22 cellular contexts compared by ENCODE assay signal in genomic region chr6:150930816-150931215, GRCh38.
DNase-seq lines count a peak whose midpoint lies in the region; ATAC-seq and TF ChIP-seq lines count a peak whose summit lies in the region.
"Had no signal": no experiment of that assay in that cellular context is flagged by ENCODE, and none has a peak within 500 bp of the region (broad histone marks: within the 10 kb centered on the region; RNA-seq: fewer than 3 reads in every experiment).

No MANE protein-coding gene starts in this region.

- peak; percentile 32 for DNase-seq in ELR (ENCODE audit: low read depth)
- peak; percentile 37 for DNase-seq in amniotic stem cell (lab: John Stamatoyannopoulos, UW)
- DNase-seq in fibroblast of pulmonary artery (ENCODE audit: low read depth), result peak; percentile 57
- DNase-seq in activated CD4-positive, alpha-beta memory T cell treated with anti-CD3 and anti-CD28 coated beads, Interleukin-2, amount 10 ng/mL, durations not matched to agents 7 days and 5 days, result no peak
- no peak for DNase-seq in GF-D8 (lab: John Stamatoyannopoulos, UW)
- DNase-seq in stimulated activated naive CD8-positive, alpha-beta T cell treated with anti-CD3 and anti-CD28 coated beads, Interleukin-15, Interleukin-2, amounts not matched to agents 100 U/mL and 50 U/mL, for 24 hours, result no peak
- no peak for DNase-seq in stimulated activated naive CD4-positive, alpha-beta T cell (lab: John Stamatoyannopoulos, UW)
- DNase-seq: activated CD4-positive, alpha-beta T cell treated with anti-CD3 and anti-CD28 coated beads for 36 hours; effector memory CD4-positive, alpha-beta T cell; heart right ventricle; left lung; mucosa of descending colon; NCI-H2171 treated with DMSO at 0.1 percent for 48 hours; NCI-H82; OCI-M1; SIG-M5; stimulated activated CD4-positive, alpha-beta T cell treated with anti-CD3 and anti-CD28 coated beads, Interleukin-12 subunit alpha, Interleukin-12 subunit beta, amount 100 ng/mL, for 4 hours had no signal

- H3K27ac Mint-ChIP-seq in activated CD4-positive, alpha-beta memory T cell treated with anti-CD3 and anti-CD28 coated beads, Interleukin-2, amount 10 ng/mL, durations not matched to agents 7 days and 5 days, result no peak overlapping the region
- H3K27ac Mint-ChIP-seq: activated CD4-positive, alpha-beta T cell treated with anti-CD3 and anti-CD28 coated beads for 36 hours; activated T-helper 17 cell treated with anti-CD3 and anti-CD28 coated beads, Interleukin-2, amount 50 U/mL, for 72 hours had no signal

- POLR2A ChIA-PET in activated CD4-positive, alpha-beta memory T cell treated with anti-CD3 and anti-CD28 coated beads, Interleukin-2, amount 10 ng/mL, durations not matched to agents 7 days and 5 days (lab: Charles Lee), result no interaction called here

- H3K4me3 Mint-ChIP-seq in activated CD4-positive, alpha-beta memory T cell treated with anti-CD3 and anti-CD28 coated beads, Interleukin-2, amount 10 ng/mL, durations not matched to agents 7 days and 5 days, result no peak overlapping the region
- H3K4me3 Mint-ChIP-seq: activated CD4-positive, alpha-beta T cell treated with anti-CD3 and anti-CD28 coated beads for 36 hours; activated T-helper 17 cell treated with anti-CD3 and anti-CD28 coated beads, Interleukin-2, amount 50 U/mL, for 72 hours; central memory CD8-positive, alpha-beta T cell had no signal

- peaks cover 20% of the 10 kb centered on the region for H3K36me3 ChIP-seq in skeletal muscle satellite cell (ENCODE audit: insufficient read depth, low read length)
- H3K36me3 ChIP-seq: esophagus muscularis mucosa, left lung had no signal

- no peaks in the 10 kb centered on the region for H3K4me1 Mint-ChIP-seq in activated CD4-positive, alpha-beta memory T cell treated with anti-CD3 and anti-CD28 coated beads, Interleukin-2, amount 10 ng/mL, durations not matched to agents 7 days and 5 days
- H3K4me1 Mint-ChIP-seq: activated CD4-positive, alpha-beta T cell treated with anti-CD3 and anti-CD28 coated beads for 36 hours; activated T-helper 17 cell treated with anti-CD3 and anti-CD28 coated beads, Interleukin-2, amount 50 U/mL, for 72 hours; central memory CD8-positive, alpha-beta T cell had no signal

- H3K4me1 ChIP-seq in skeletal muscle satellite cell (ENCODE audit: control insufficient read depth, insufficient read depth, low read length), result peaks cover 27% of the 10 kb centered on the region
- H3K4me1 ChIP-seq: left lung had no signal

- no peaks in the 10 kb centered on the region for H3K9me3 ChIP-seq in skeletal muscle satellite cell (replicated peaks; ENCODE audit: low read length)
- H3K9me3 ChIP-seq: esophagus muscularis mucosa, heart right ventricle, left lung, mucosa of descending colon had no signal

- no peaks in the 10 kb centered on the region for H3K27me3 ChIP-seq in skeletal muscle satellite cell (ENCODE audit: control insufficient read depth, insufficient read depth, low read length)
- H3K27me3 ChIP-seq: esophagus muscularis mucosa, heart right ventricle, left lung had no signal

- H3K4me2 ChIP-seq in skeletal muscle satellite cell (ENCODE audit: low read length), result no peak overlapping the region

- no peak for TF ChIP-seq CTCF in fibroblast of pulmonary artery (IDR thresholded peaks at IDR 0.05; ENCODE audit: low read length, missing control alignments)

- no peak overlapping the region for H3K4me3 ChIP-seq in fibroblast of pulmonary artery (replicated peaks; ENCODE audit: low read depth, low read length)
- no peak overlapping the region for H3K4me3 ChIP-seq in skeletal muscle satellite cell (ENCODE audit: low read length)
- H3K4me3 ChIP-seq: esophagus muscularis mucosa, GM12878, heart right ventricle, left lung, mucosa of descending colon had no signal

- H3K36me3 Mint-ChIP-seq in activated CD4-positive, alpha-beta memory T cell treated with anti-CD3 and anti-CD28 coated beads, Interleukin-2, amount 10 ng/mL, durations not matched to agents 7 days and 5 days (ENCODE audit: low read depth), result peaks cover 18% of the 10 kb centered on the region

- no peaks in the 10 kb centered on the region for H3K27me3 Mint-ChIP-seq in activated CD4-positive, alpha-beta memory T cell treated with anti-CD3 and anti-CD28 coated beads, Interleukin-2, amount 10 ng/mL, durations not matched to agents 7 days and 5 days
- H3K27me3 Mint-ChIP-seq: activated CD4-positive, alpha-beta T cell treated with anti-CD3 and anti-CD28 coated beads for 36 hours; activated T-helper 17 cell treated with anti-CD3 and anti-CD28 coated beads, Interleukin-2, amount 50 U/mL, for 72 hours; central memory CD8-positive, alpha-beta T cell had no signal

- peak overlapping the region; percentile 44 for H3K9ac ChIP-seq in skeletal muscle satellite cell (ENCODE audit: low read depth, low read length)

- H3K9me3 Mint-ChIP-seq in activated CD4-positive, alpha-beta memory T cell treated with anti-CD3 and anti-CD28 coated beads, Interleukin-2, amount 10 ng/mL, durations not matched to agents 7 days and 5 days, result no peaks in the 10 kb centered on the region
- H3K9me3 Mint-ChIP-seq: activated T-helper 17 cell treated with anti-CD3 and anti-CD28 coated beads, Interleukin-2, amount 50 U/mL, for 72 hours; central memory CD8-positive, alpha-beta T cell had no signal

- CTCF ChIA-PET in activated CD4-positive, alpha-beta memory T cell treated with anti-CD3 and anti-CD28 coated beads, Interleukin-2, amount 10 ng/mL, durations not matched to agents 7 days and 5 days (lab: Charles Lee), result no interaction called here

- no peak for ATAC-seq in stimulated activated naive CD8-positive, alpha-beta T cell treated with anti-CD3 and anti-CD28 coated beads, Interleukin-15, Interleukin-2, amounts not matched to agents 100 U/mL and 50 U/mL, for 24 hours
- ATAC-seq: activated CD4-positive, alpha-beta T cell treated with anti-CD3 and anti-CD28 coated beads for 36 hours; activated T-helper 17 cell treated with anti-CD3 and anti-CD28 coated beads, Interleukin-2, amount 50 U/mL, for 72 hours; GM12878; left lung; mucosa of descending colon had no signal

Comparison
In these comparisons a context has a peak if more than half of its experiments do, and no peak if none do; other contexts are left out.
1. DNase-seq: peak in ELR (single experiment), amniotic stem cell (single experiment) and fibroblast of pulmonary artery (single experiment); none in activated CD4-positive, alpha-beta memory T cell treated with anti-CD3 and anti-CD28 coated beads, Interleukin-2, amount 10 ng/mL, durations not matched to agents 7 days and 5 days (single experiment), GF-D8 (single experiment), stimulated activated naive CD8-positive, alpha-beta T cell treated with anti-CD3 and anti-CD28 coated beads, Interleukin-15, Interleukin-2, amounts not matched to agents 100 U/mL and 50 U/mL, for 24 hours (single experiment) and stimulated activated naive CD4-positive, alpha-beta T cell (0 of 6).